7 cellular contexts compared by ENCODE assay signal in genomic region chr10:132588301-132589013, GRCh38. TPM values are rescaled to one million over a fixed set of nuclear protein-coding genes. Genes with fewer than 3 reads are reported as not detected.
DNase-seq lines count a peak whose midpoint lies in the region; ATAC-seq and TF ChIP-seq lines count a peak whose summit lies in the region.

No MANE protein-coding gene starts in this region.

- H3K27ac Mint-ChIP-seq in T-helper 17 cell: no peak overlapping the region

- peak overlapping the region; percentile 57 for H3K4me3 Mint-ChIP-seq in T-helper 17 cell

- H3K4me3 ChIP-seq in fibroblast of villous mesenchyme (ENCODE audit: low read depth, low read length): no peak overlapping the region
- no peak overlapping the region for H3K4me3 ChIP-seq in skin epidermis

- H3K36me3 Mint-ChIP-seq in T-helper 17 cell (ENCODE audit: low read depth): no peaks in the 10 kb centered on the region

- H3K27ac ChIP-seq in skin epidermis: peak overlapping the region in 15 of 21 experiments; percentile 12 to 69 (median 39)

- no peak for DNase-seq in T-helper 17 cell
- peak; percentile 34 for DNase-seq in fibroblast of villous mesenchyme (ENCODE audit: low read depth)
- DNase-seq in COR-L47 (lab: John Stamatoyannopoulos, UW): no peak
- no peak for DNase-seq in NCI-H226

- no peak for TF ChIP-seq CTCF in fibroblast of villous mesenchyme (IDR thresholded peaks at IDR 0.05; ENCODE audit: insufficient read depth, low read depth, low read length)

- H3K4me1 Mint-ChIP-seq in T-helper 17 cell: peaks cover 27% of the 10 kb centered on the region

- H3K9me3 ChIP-seq in T-helper 17 cell (ENCODE audit: control insufficient read depth, low read length, poor library complexity, severe bottlenecking): no peaks in the 10 kb centered on the region

- ATAC-seq in GM21825 (IDR thresholded peaks at IDR 0.05; ENCODE audit: unreplicated experiment) (peak; percentile 40), T-helper 17 cell (peak; percentile 54), GM18498 (IDR thresholded peaks at IDR 0.05; ENCODE audit: unreplicated experiment) (no peak)

- H3K27me3 Mint-ChIP-seq in T-helper 17 cell: no peaks in the 10 kb centered on the region

RNA-seq across cellular contexts. Expression of gene INPP5A, which starts 50.9 kb away (rescaled TPM):
- total RNA-seq in T-helper 17 cell (10 to 100 TPM; 17.6 to 24.7 TPM), fibroblast of villous mesenchyme (33.2 and 36.7 TPM in 2 replicates)
